8 cellular contexts compared by ENCODE assay signal in the genomic region with DNA sequence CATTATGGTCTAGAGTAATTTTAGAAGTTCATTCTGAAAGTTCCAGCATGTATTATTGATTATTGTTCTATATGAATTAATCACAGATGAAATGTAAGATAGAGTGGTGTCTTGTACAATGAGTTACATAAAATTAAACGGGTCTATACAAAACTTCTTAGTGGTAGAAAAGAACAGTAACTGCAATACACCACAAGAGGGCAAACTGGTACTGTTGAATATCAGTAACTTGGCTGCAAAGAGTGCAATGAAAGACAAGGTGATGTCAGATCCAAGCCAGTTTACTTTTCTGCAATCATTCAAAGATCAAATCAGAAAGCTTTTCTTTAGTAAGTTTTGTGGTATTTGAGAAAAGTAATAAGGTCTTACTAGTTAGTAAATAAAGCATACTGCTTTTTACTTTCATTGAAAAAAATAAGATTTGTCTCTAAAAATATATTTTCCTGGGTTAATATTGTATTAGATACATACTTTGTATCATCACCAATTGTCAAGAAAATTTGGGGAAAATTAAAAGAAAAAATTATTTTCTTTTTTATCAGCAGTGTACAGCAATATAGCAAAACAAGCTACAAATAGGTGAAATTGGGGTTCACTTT.
DNase-seq lines count a peak whose midpoint lies in the region; ATAC-seq, FAIRE-seq and TF ChIP-seq lines count a peak whose summit lies in the region.

No MANE protein-coding gene starts in this region.

- H3K23ac ChIP-seq in mesendoderm (ENCODE audit: low read length): no peak overlapping the region

- H3K27ac Mint-ChIP-seq in activated T-cell treated with anti-CD3 and anti-CD28 coated beads, Interleukin-2, amount 50 U/mL, for 72 hours: no peak overlapping the region
- H3K27ac Mint-ChIP-seq in effector memory CD8-positive, alpha-beta T cell: no peak overlapping the region

- no peak overlapping the region for H3K9ac ChIP-seq in mesendoderm (ENCODE audit: low read length)

- no peaks in the 10 kb centered on the region for H3K79me1 ChIP-seq in mesendoderm (ENCODE audit: low read length)

- no peak overlapping the region for H2BK15ac ChIP-seq in mesendoderm (replicated peaks; ENCODE audit: low read depth)

- no peak overlapping the region for H3K4me3 Mint-ChIP-seq in activated T-cell treated with anti-CD3 and anti-CD28 coated beads, Interleukin-2, amount 50 U/mL, for 72 hours
- no peak overlapping the region for H3K4me3 Mint-ChIP-seq in effector memory CD8-positive, alpha-beta T cell

- H3K4me3 ChIP-seq in LNCaP clone FGC (ENCODE audit: low read depth, low read length) (no peak overlapping the region), mesendoderm (ENCODE audit: low read length) (no peak overlapping the region)

- H3K9me3 Mint-ChIP-seq in activated T-cell treated with anti-CD3 and anti-CD28 coated beads, Interleukin-2, amount 50 U/mL, for 72 hours: no peaks in the 10 kb centered on the region
- no peaks in the 10 kb centered on the region for H3K9me3 Mint-ChIP-seq in effector memory CD8-positive, alpha-beta T cell

- H2BK120ac ChIP-seq in mesendoderm (ENCODE audit: low read depth, low read length): no peak overlapping the region

- H3K27me3 ChIP-seq in mesendoderm (ENCODE audit: insufficient read depth, low read length, poor library complexity): no peaks in the 10 kb centered on the region

- DNase-seq in activated T-cell treated with anti-CD3 and anti-CD28 coated beads, Interleukin-2, amount 50 U/mL, for 72 hours: peak; percentile 6
- no peak for DNase-seq in activated T-cell treated with anti-CD3 and anti-CD28 coated beads, Interleukin-2, amount 50 U/mL, for 48 hours
- peak; percentile 83 for DNase-seq in H4 (ENCODE audit: low spot score)
- peak; percentile 63 for DNase-seq in LNCaP clone FGC (ENCODE audit: low read depth)
- peak; percentile 63 for DNase-seq in RCC 7860 (ENCODE audit: low spot score)
- DNase-seq in effector memory CD8-positive, alpha-beta T cell: peak; percentile 14 to 34 (median 32)
- DNase-seq in mesendoderm: peak; percentile 67
- no peak for DNase-seq in SHP77 treated with DMSO at 0.1 percent for 48 hours (lab: John Stamatoyannopoulos, UW)

- no peak overlapping the region for H3K4me2 ChIP-seq in mesendoderm (ENCODE audit: low read length)

- H4K5ac ChIP-seq in mesendoderm (ENCODE audit: low read length): no peak overlapping the region

- H3K79me2 ChIP-seq in mesendoderm (ENCODE audit: control insufficient read depth, insufficient read depth, low read length): no peaks in the 10 kb centered on the region

- H2BK5ac ChIP-seq in mesendoderm (ENCODE audit: low read length): no peak overlapping the region

- no peaks in the 10 kb centered on the region for H3K36me3 ChIP-seq in mesendoderm (ENCODE audit: control insufficient read depth, insufficient read depth, low read length)

- H4K8ac ChIP-seq in mesendoderm (ENCODE audit: low read depth, low read length): no peak overlapping the region

- no peak overlapping the region for H3K56ac ChIP-seq in mesendoderm (ENCODE audit: low read length)

- no CpG with 5 or more reads among the region's 1 CpG for WGBS in mesendoderm (ENCODE audit: extremely low coverage, insufficient coverage, low lambda C conversion rate)

- H3K18ac ChIP-seq in mesendoderm (ENCODE audit: low read length): no peak overlapping the region

- ATAC-seq in activated T-cell treated with anti-CD3 and anti-CD28 coated beads, Interleukin-2, amount 50 U/mL, for 72 hours (replicated peaks in 1 of 2): peak; percentile 74 to 82
- ATAC-seq in effector memory CD8-positive, alpha-beta T cell (replicated peaks): peak; percentile 98

- no peaks in the 10 kb centered on the region for H3K4me1 Mint-ChIP-seq in activated T-cell treated with anti-CD3 and anti-CD28 coated beads, Interleukin-2, amount 50 U/mL, for 72 hours (ENCODE audit: low read depth)
- H3K4me1 Mint-ChIP-seq in effector memory CD8-positive, alpha-beta T cell (ENCODE audit: low read depth in 2 of 2): no peaks in the 10 kb centered on the region

- no peak overlapping the region for H3K27ac ChIP-seq in mesendoderm (ENCODE audit: low read depth, low read length)

- H3K4me1 ChIP-seq in mesendoderm (ENCODE audit: control insufficient read depth, low read depth, low read length): no peaks in the 10 kb centered on the region

- FAIRE-seq in RCC 7860 (lab: Jason Lieb, UNC): peak; percentile 81

- H2AK5ac ChIP-seq in mesendoderm (ENCODE audit: low read length): no peak overlapping the region

- no peaks in the 10 kb centered on the region for H3K27me3 Mint-ChIP-seq in activated T-cell treated with anti-CD3 and anti-CD28 coated beads, Interleukin-2, amount 50 U/mL, for 72 hours (ENCODE audit: low read depth)
- peaks cover 0 to 7% of the 10 kb centered on the region in 2 donors for H3K27me3 Mint-ChIP-seq in effector memory CD8-positive, alpha-beta T cell

- H3K36me3 Mint-ChIP-seq in activated T-cell treated with anti-CD3 and anti-CD28 coated beads, Interleukin-2, amount 50 U/mL, for 72 hours (ENCODE audit: insufficient read depth in 2 of 2): no peaks in the 10 kb centered on the region
- no peaks in the 10 kb centered on the region for H3K36me3 Mint-ChIP-seq in effector memory CD8-positive, alpha-beta T cell (ENCODE audit: insufficient read depth)

- no peak overlapping the region for H3K4ac ChIP-seq in mesendoderm (ENCODE audit: low read depth, low read length)

- peak; percentile 76 for TF ChIP-seq CTCF in LNCaP clone FGC (IDR thresholded peaks at IDR 0.05; ENCODE audit: control insufficient read depth, extremely low read depth, insufficient read depth)

Comparison
In these comparisons a context has a peak if more than half of its experiments do, and no peak if none do; other contexts are left out.
1. DNase-seq: peak in activated T-cell treated with anti-CD3 and anti-CD28 coated beads, Interleukin-2, amount 50 U/mL, for 72 hours (2 of 2), H4 (single experiment), LNCaP clone FGC (single experiment), RCC 7860 (single experiment), effector memory CD8-positive, alpha-beta T cell (3 of 3) and mesendoderm (single experiment); none in activated T-cell treated with anti-CD3 and anti-CD28 coated beads, Interleukin-2, amount 50 U/mL, for 48 hours (0 of 2) and SHP77 treated with DMSO at 0.1 percent for 48 hours (single experiment).